22 cellular contexts compared by ENCODE assay signal in genomic region chr1:93350875-93351274, GRCh38. TPM values are rescaled to one million over a fixed set of nuclear protein-coding genes. Genes with fewer than 3 reads are reported as not detected.
DNase-seq lines count a peak whose midpoint lies in the region; ATAC-seq and TF ChIP-seq lines count a peak whose summit lies in the region.
"Had no signal": no experiment of that assay in that cellular context is flagged by ENCODE, and none has a peak within 500 bp of the region (broad histone marks: within the 10 kb centered on the region; RNA-seq: fewer than 3 reads in every experiment).

No MANE protein-coding gene starts in this region.

- DNase-seq in SK-N-SH (no peak), HFF-Myc (ENCODE audit: extremely low read depth, low read depth) (no peak), mesenchymal stem cell (no peak), NCI-H2171 treated with DMSO at 0.1 percent for 48 hours (lab: John Stamatoyannopoulos, UW) (no peak)
- DNase-seq in activated T-helper 1 cell treated with anti-CD3 and anti-CD28 coated beads, Interleukin-12 subunit alpha, Interleukin-12 subunit beta, Interleukin-2, Interleukin-4 antibody, amounts not matched to agents 30 ng/mL and 10 ng/mL and 1 ng/mL, durations not matched to agents 14 hours and 24 hours and 36 hours (ENCODE audit: low spot score): no peak
- DNase-seq: activated B cell treated with CpG ODN at 0.5 μM for 24 hours; activated effector memory CD4-positive, alpha-beta T cell treated with anti-CD3 and anti-CD28 coated beads, Interleukin-2, amount 50 U/mL, for 16 hours; cerebellar nuclear complex; effector memory CD8-positive, alpha-beta T cell; GDM1; hippocampal formation; kidney; mesendoderm; NCI-H187; NCI-H446; stimulated activated CD4-positive, alpha-beta T cell treated with anti-CD3 and anti-CD28 coated beads, Interleukin-12 subunit alpha, Interleukin-12 subunit beta, amount 100 ng/mL, for 4 hours; tibial artery had no signal

- no peak overlapping the region for H4K8ac ChIP-seq in mesenchymal stem cell (ENCODE audit: low read length)

- no peak for TF ChIP-seq CTCF in SK-N-SH (IDR thresholded peaks at IDR 0.05)
- TF ChIP-seq CTCF in HFF-Myc (IDR thresholded peaks at IDR 0.05; ENCODE audit: low read depth, low read length, missing control alignments): no peak

- ATAC-seq in SK-N-SH treated with all-trans-retinoic acid at 6 μM for 48 hours (no peak), HG03196 (IDR thresholded peaks at IDR 0.05; ENCODE audit: unreplicated experiment) (no peak), GM18868 (IDR thresholded peaks at IDR 0.05; ENCODE audit: unreplicated experiment) (no peak)
- ATAC-seq: effector memory CD8-positive, alpha-beta T cell had no signal

- 100% methylated on average over 1 of the region's 1 CpG for WGBS in SK-N-SH (ENCODE audit: low lambda C conversion rate)
- WGBS in mesenchymal stem cell: no CpG with 5 or more reads among the region's 1 CpG

- H3K4ac ChIP-seq in mesenchymal stem cell (ENCODE audit: low read depth in 1 of 2, low read length in 2 of 2): no peak overlapping the region

- H2BK120ac ChIP-seq in mesenchymal stem cell (ENCODE audit: low read depth, low read length): no peak overlapping the region

- H3K18ac ChIP-seq in mesenchymal stem cell (ENCODE audit: low read depth in 1 of 2, low read length in 2 of 2): no peak overlapping the region

- CTCF ChIA-PET in SK-N-SH (lab: Yijun Ruan, JAX): interaction anchor here (0.6 to 0.7 kb wide), 2 partner anchors 47 to 243 kb away, joined by 3 to 4 read pairs; no protein-coding TSS in a partner anchor

- H3K27me3 Mint-ChIP-seq in activated T-helper 1 cell treated with anti-CD3 and anti-CD28 coated beads, Interleukin-12 subunit alpha, Interleukin-12 subunit beta, Interleukin-2, Interleukin-4 antibody, amounts not matched to agents 30 ng/mL and 10 ng/mL and 1 ng/mL, durations not matched to agents 14 hours and 24 hours and 36 hours (ENCODE audit: insufficient read depth): no peaks in the 10 kb centered on the region
- H3K27me3 Mint-ChIP-seq: activated B cell treated with CpG ODN at 0.5 μM for 24 hours; effector memory CD8-positive, alpha-beta T cell had no signal

- H3K4me3 ChIP-seq in SK-N-SH (ENCODE audit: low read depth in 2 of 2, low read length in 1 of 2) (no peak overlapping the region), HFF-Myc (replicated peaks; ENCODE audit: low read depth, low read length) (peak overlapping the region; percentile 82), mesenchymal stem cell (ENCODE audit: insufficient read depth in 1 of 2, low read depth in 1 of 2, low read length in 2 of 2) (peak overlapping the region in 1 of 2 experiments; percentile 38)
- H3K4me3 ChIP-seq: tibial artery had no signal

- H2AFZ ChIP-seq in SK-N-SH (ENCODE audit: low read depth) (no peak overlapping the region), mesenchymal stem cell (ENCODE audit: low read depth, low read length) (no peak overlapping the region)

- H3K4me3 Mint-ChIP-seq in activated T-helper 1 cell treated with anti-CD3 and anti-CD28 coated beads, Interleukin-12 subunit alpha, Interleukin-12 subunit beta, Interleukin-2, Interleukin-4 antibody, amounts not matched to agents 30 ng/mL and 10 ng/mL and 1 ng/mL, durations not matched to agents 14 hours and 24 hours and 36 hours: peak overlapping the region; percentile 33

- H3K27ac Mint-ChIP-seq in activated T-helper 1 cell treated with anti-CD3 and anti-CD28 coated beads, Interleukin-12 subunit alpha, Interleukin-12 subunit beta, Interleukin-2, Interleukin-4 antibody, amounts not matched to agents 30 ng/mL and 10 ng/mL and 1 ng/mL, durations not matched to agents 14 hours and 24 hours and 36 hours: no peak overlapping the region
- H3K27ac Mint-ChIP-seq: activated B cell treated with CpG ODN at 0.5 μM for 24 hours had no signal

- peaks cover 47% of the 10 kb centered on the region for H3K36me3 Mint-ChIP-seq in activated T-helper 1 cell treated with anti-CD3 and anti-CD28 coated beads, Interleukin-12 subunit alpha, Interleukin-12 subunit beta, Interleukin-2, Interleukin-4 antibody, amounts not matched to agents 30 ng/mL and 10 ng/mL and 1 ng/mL, durations not matched to agents 14 hours and 24 hours and 36 hours (ENCODE audit: low read depth)

- peaks cover 42% of the 10 kb centered on the region for H4K20me1 ChIP-seq in SK-N-SH (ENCODE audit: insufficient read depth)

- no peak for TF ChIP-seq EP300 in SK-N-SH (IDR thresholded peaks at IDR 0.05; ENCODE audit: borderline replicate concordance in 1 of 2, low read depth in 1 of 2, low read length in 1 of 2)

- H3K79me1 ChIP-seq in mesenchymal stem cell (replicated peaks; ENCODE audit: low read length, poor library complexity, severe bottlenecking): peaks cover 2% of the 10 kb centered on the region

- peaks cover 100% of the 10 kb centered on the region for H3K79me2 ChIP-seq in SK-N-SH (ENCODE audit: insufficient read depth)

- POLR2A ChIA-PET in SK-N-SH (lab: Yijun Ruan, JAX): no interaction called here

- intact Hi-C loops in activated T-helper 1 cell treated with anti-CD3 and anti-CD28 coated beads, Interleukin-12 subunit alpha, Interleukin-12 subunit beta, Interleukin-2, Interleukin-4 antibody, amounts not matched to agents 30 ng/mL and 10 ng/mL and 1 ng/mL, durations not matched to agents 14 hours and 24 hours and 36 hours (cut with micrococcal nuclease): no loop called here

- peaks cover 63% of the 10 kb centered on the region for H3K4me1 Mint-ChIP-seq in activated T-helper 1 cell treated with anti-CD3 and anti-CD28 coated beads, Interleukin-12 subunit alpha, Interleukin-12 subunit beta, Interleukin-2, Interleukin-4 antibody, amounts not matched to agents 30 ng/mL and 10 ng/mL and 1 ng/mL, durations not matched to agents 14 hours and 24 hours and 36 hours (ENCODE audit: low read depth)

- no peak for TF ChIP-seq RAD21 in SK-N-SH (IDR thresholded peaks at IDR 0.05; ENCODE audit: low read length)

- H3K14ac ChIP-seq in mesenchymal stem cell (ENCODE audit: low read length in 2 of 2): no peak overlapping the region

- no peak overlapping the region for H4K91ac ChIP-seq in mesenchymal stem cell (ENCODE audit: low read length)

- 0 out of 2 replicates have a peak overlapping the region, but pooled peaks have one; percentile 83 for H3K4me2 ChIP-seq in SK-N-SH
- no peak overlapping the region for H3K4me2 ChIP-seq in mesenchymal stem cell (ENCODE audit: low read length, poor library complexity, severe bottlenecking)

- H3K27me3 ChIP-seq in SK-N-SH (ENCODE audit: insufficient read depth) (no peaks in the 10 kb centered on the region), mesenchymal stem cell (ENCODE audit: control insufficient read depth in 1 of 2, insufficient read depth in 1 of 2, low read length in 2 of 2) (no peaks in the 10 kb centered on the region)
- H3K27me3 ChIP-seq: tibial artery had no signal

- no peak overlapping the region for H2BK12ac ChIP-seq in mesenchymal stem cell (ENCODE audit: low read length in 2 of 2)

- peaks cover 22% of the 10 kb centered on the region for H3F3A ChIP-seq in SK-N-SH (replicated peaks; ENCODE audit: insufficient read depth)

- H2BK5ac ChIP-seq in mesenchymal stem cell (ENCODE audit: low read depth, low read length, poor library complexity, severe bottlenecking): no peak overlapping the region

- no peak overlapping the region for H2AK5ac ChIP-seq in mesenchymal stem cell (ENCODE audit: low read length, severe bottlenecking)

- H2BK15ac ChIP-seq in mesenchymal stem cell (ENCODE audit: low read depth, poor library complexity, severe bottlenecking): no peak overlapping the region

- no peak overlapping the region for H3K23ac ChIP-seq in mesenchymal stem cell (ENCODE audit: low read length in 2 of 2)

- H3K9me2 ChIP-seq in SK-N-SH: no peaks in the 10 kb centered on the region

- H3K9me3 Mint-ChIP-seq in activated T-helper 1 cell treated with anti-CD3 and anti-CD28 coated beads, Interleukin-12 subunit alpha, Interleukin-12 subunit beta, Interleukin-2, Interleukin-4 antibody, amounts not matched to agents 30 ng/mL and 10 ng/mL and 1 ng/mL, durations not matched to agents 14 hours and 24 hours and 36 hours: no peaks in the 10 kb centered on the region
- H3K9me3 Mint-ChIP-seq: activated B cell treated with CpG ODN at 0.5 μM for 24 hours; effector memory CD8-positive, alpha-beta T cell; nephron had no signal

- H3K4me1 ChIP-seq in SK-N-SH (ENCODE audit: control insufficient read depth in 1 of 2, insufficient read depth in 2 of 2, low read depth in 1 of 2, low read length in 1 of 2) (peaks cover 9 to 35% of the 10 kb centered on the region in 2 experiments; a peak in 3 of 4 replicates), mesenchymal stem cell (ENCODE audit: control insufficient read depth, insufficient read depth, low read depth, low read length) (peaks cover 3% of the 10 kb centered on the region)

- H3K9me3 ChIP-seq in SK-N-SH (no peaks in the 10 kb centered on the region), mesenchymal stem cell (ENCODE audit: control insufficient read depth, low read length) (no peaks in the 10 kb centered on the region)
- H3K9me3 ChIP-seq: tibial artery had no signal

- no peak overlapping the region; a peak in 1 of 4 replicates for H3K27ac ChIP-seq in SK-N-SH (ENCODE audit: low read depth in 2 of 2, low read length in 1 of 2)
- no peak overlapping the region for H3K27ac ChIP-seq in mesenchymal stem cell (ENCODE audit: low read length, poor library complexity, severe bottlenecking)
- H3K27ac ChIP-seq: 22Rv1 had no signal

- H3K9ac ChIP-seq in SK-N-SH (no peak overlapping the region), mesenchymal stem cell (ENCODE audit: low read length) (peak overlapping the region; percentile 27)

- peaks cover 45 to 54% of the 10 kb centered on the region in 2 experiments for H3K36me3 ChIP-seq in SK-N-SH (replicated peaks in 1 of 2; ENCODE audit: control insufficient read depth in 1 of 2, insufficient read depth in 2 of 2, low read length in 1 of 2)
- H3K36me3 ChIP-seq in mesenchymal stem cell (ENCODE audit: control insufficient read depth in 1 of 2, insufficient read depth in 2 of 2, low read depth in 1 of 2, low read length in 2 of 2): peaks cover 0 to 25% of the 10 kb centered on the region in 2 experiments

RNA-seq across cellular contexts. Expression of gene DR1, which starts 5.2 kb away (rescaled TPM):
- 12.8 and 17.5 TPM in 2 replicates for polyA plus RNA-seq in SK-N-SH (2012; rRNA removed)
- polyA plus RNA-seq in SK-N-SH (2012; cell fraction: cytosol; rRNA removed): 21.4 and 23.5 TPM in 2 replicates
- polyA plus RNA-seq in SK-N-SH (2012; cell fraction: nucleus; rRNA removed): 4.1 and 8.2 TPM in 2 replicates
- total RNA-seq in activated T-helper 1 cell treated with anti-CD3 and anti-CD28 coated beads, Interleukin-12 subunit alpha, Interleukin-12 subunit beta, Interleukin-2, Interleukin-4 antibody, amounts not matched to agents 30 ng/mL and 10 ng/mL and 1 ng/mL, durations not matched to agents 14 hours and 24 hours and 36 hours: 101 and 106 TPM in 2 replicates
- 38.2 TPM for polyA plus RNA-seq in mesenchymal stem cell (2013, experiment 1 of 2)
- polyA plus RNA-seq in mesenchymal stem cell (2013, experiment 2 of 2): 41.3 TPM
